20 cellular contexts compared by ENCODE assay signal in genomic region chr20:36778831-36779655, GRCh38. TPM values are rescaled to one million over a fixed set of nuclear protein-coding genes. Genes with fewer than 3 reads are reported as not detected.
DNase-seq lines count a peak whose midpoint lies in the region; ATAC-seq and TF ChIP-seq lines count a peak whose summit lies in the region.
"Had no signal": no experiment of that assay in that cellular context is flagged by ENCODE, and none has a peak within 500 bp of the region (broad histone marks: within the 10 kb centered on the region; RNA-seq: fewer than 3 reads in every experiment).

No MANE protein-coding gene starts in this region.

- H3K27me3 Mint-ChIP-seq in activated CD4-positive, alpha-beta T cell treated with anti-CD3 and anti-CD28 coated beads, Interleukin-2, amount 10 ng/mL, durations not matched to agents 7 days and 5 days: peaks cover 2% of the 10 kb centered on the region
- H3K27me3 Mint-ChIP-seq in activated CD4-positive, alpha-beta T cell treated with anti-CD3 and anti-CD28 coated beads for 36 hours: no peaks in the 10 kb centered on the region
- H3K27me3 Mint-ChIP-seq in HFFc6 (ENCODE audit: insufficient read depth) (peaks cover 14% of the 10 kb centered on the region), endothelial cell (ENCODE audit: unreplicated experiment) (peaks cover 4% of the 10 kb centered on the region)

- H3K4me1 ChIP-seq in spleen: peaks cover 0 to 21% (median 12%) of the 10 kb centered on the region in 6 donors
- H3K4me1 ChIP-seq in SJCRH30: peaks cover 23% of the 10 kb centered on the region

- H3K27ac ChIP-seq in spleen (peak overlapping the region in 3 of 8 donors; percentile 2 to 43 (median 27)), SJCRH30 (no peak overlapping the region)
- H3K27ac ChIP-seq: C4-2B, GM23248 had no signal

- POLR2A ChIA-PET in activated CD4-positive, alpha-beta T cell treated with anti-CD3 and anti-CD28 coated beads, Interleukin-2, amount 10 ng/mL, durations not matched to agents 7 days and 5 days (lab: Charles Lee): no interaction called here
- POLR2A ChIA-PET in activated CD4-positive, alpha-beta T cell treated with anti-CD3 and anti-CD28 coated beads for 36 hours (lab: Charles Lee): no interaction called here

- intact Hi-C loops in activated CD4-positive, alpha-beta T cell treated with anti-CD3 and anti-CD28 coated beads for 36 hours (cut with DNase I, micrococcal nuclease): loop anchor here in 1 of 2 experiments (10.0 kb wide), 2 partner anchors 824 to 1004 kb away; partner anchors contain the start of genes PHF20 and SCAND1
- intact Hi-C loops in spleen (cut with DNase I; ENCODE audit: low total_unique reads): no loop called here

- H3K36me3 Mint-ChIP-seq in activated CD4-positive, alpha-beta T cell treated with anti-CD3 and anti-CD28 coated beads, Interleukin-2, amount 10 ng/mL, durations not matched to agents 7 days and 5 days (ENCODE audit: low read depth): no peaks in the 10 kb centered on the region
- H3K36me3 Mint-ChIP-seq in activated CD4-positive, alpha-beta T cell treated with anti-CD3 and anti-CD28 coated beads for 36 hours (ENCODE audit: low read depth): no peaks in the 10 kb centered on the region
- H3K36me3 Mint-ChIP-seq in HFFc6 (ENCODE audit: low read depth) (peaks cover 36% of the 10 kb centered on the region), endothelial cell (ENCODE audit: low read depth, unreplicated experiment) (peaks cover 13% of the 10 kb centered on the region)

- TF ChIP-seq CTCF in HFFc6 (IDR thresholded peaks at IDR 0.05) (no peak), endothelial cell (IDR thresholded peaks at IDR 0.05; ENCODE audit: unreplicated experiment) (no peak), spleen (IDR thresholded peaks at IDR 0.05 in 8 of 11, conservative IDR thresholded peaks at IDR 0.05 in 3 of 11) (no peak)

- peak overlapping the region; percentile 16 for H3K27ac Mint-ChIP-seq in activated CD4-positive, alpha-beta T cell treated with anti-CD3 and anti-CD28 coated beads, Interleukin-2, amount 10 ng/mL, durations not matched to agents 7 days and 5 days
- H3K27ac Mint-ChIP-seq in activated CD4-positive, alpha-beta T cell treated with anti-CD3 and anti-CD28 coated beads for 36 hours: no peak overlapping the region
- peak overlapping the region; percentile 47; the same call in 1 of the 2 replicates for H3K27ac Mint-ChIP-seq in HFFc6
- H3K27ac Mint-ChIP-seq in endothelial cell (ENCODE audit: unreplicated experiment): peak overlapping the region; percentile 82

- ATAC-seq in activated CD4-positive, alpha-beta T cell treated with anti-CD3 and anti-CD28 coated beads for 36 hours: no peak
- no peak for ATAC-seq in HG02610 (IDR thresholded peaks at IDR 0.05; ENCODE audit: unreplicated experiment)
- ATAC-seq: Panc1 had no signal

- H3K36me3 ChIP-seq in spleen (peaks cover 0 to 20% (median 0%) of the 10 kb centered on the region in 6 donors), SJCRH30 (peaks cover 12% of the 10 kb centered on the region; the same call in 1 of the 2 replicates)

- CTCF ChIA-PET in activated CD4-positive, alpha-beta T cell treated with anti-CD3 and anti-CD28 coated beads, Interleukin-2, amount 10 ng/mL, durations not matched to agents 7 days and 5 days (lab: Charles Lee): interaction anchor here (0.5 kb wide), 1 partner anchor 175 kb away, joined by 5 read pairs; no protein-coding TSS in a partner anchor
- CTCF ChIA-PET in activated CD4-positive, alpha-beta T cell treated with anti-CD3 and anti-CD28 coated beads for 36 hours (lab: Charles Lee): interaction anchor here (0.6 to 1.3 kb wide), 2 partner anchors 9 to 35 kb away, joined by 3 to 4 read pairs; no protein-coding TSS in a partner anchor

- H3K4me3 Mint-ChIP-seq in activated CD4-positive, alpha-beta T cell treated with anti-CD3 and anti-CD28 coated beads, Interleukin-2, amount 10 ng/mL, durations not matched to agents 7 days and 5 days: no peak overlapping the region
- no peak overlapping the region for H3K4me3 Mint-ChIP-seq in activated CD4-positive, alpha-beta T cell treated with anti-CD3 and anti-CD28 coated beads for 36 hours
- H3K4me3 Mint-ChIP-seq in HFFc6 (no peak overlapping the region), endothelial cell (ENCODE audit: unreplicated experiment) (peak overlapping the region; percentile 43)

- no peak for TF ChIP-seq POLR2A in spleen (IDR thresholded peaks at IDR 0.05)

- H3K4me3 ChIP-seq in spleen (no peak overlapping the region), SJCRH30 (no peak overlapping the region)
- H3K4me3 ChIP-seq: GM23248, MG63 had no signal

- DNase-seq in activated CD4-positive, alpha-beta T cell treated with anti-CD3 and anti-CD28 coated beads, Interleukin-2, amount 10 ng/mL, durations not matched to agents 7 days and 5 days: no peak
- DNase-seq in activated CD4-positive, alpha-beta T cell treated with anti-CD3 and anti-CD28 coated beads for 36 hours: no peak
- DNase-seq in HFFc6 (no peak), endothelial cell (ENCODE audit: low spot score) (no peak), spleen (peak; percentile 58), SJCRH30 (no peak), LoVo (ENCODE audit: low spot score) (no peak)
- DNase-seq: Caco-2, GDM1, GM23248, KBM-7, MG63, NCI-H1930, NCI-H2171, NCI-H510A, NCI-H82, SHP77 treated with DMSO at 0.1 percent for 48 hours had no signal

- H3K27me3 ChIP-seq in spleen (replicated peaks in 1 of 7): no peaks in the 10 kb centered on the region
- H3K27me3 ChIP-seq in SJCRH30: no peaks in the 10 kb centered on the region
- H3K27me3 ChIP-seq: MG63 had no signal

- H3K4me1 Mint-ChIP-seq in activated CD4-positive, alpha-beta T cell treated with anti-CD3 and anti-CD28 coated beads, Interleukin-2, amount 10 ng/mL, durations not matched to agents 7 days and 5 days: peaks cover 5% of the 10 kb centered on the region
- no peaks in the 10 kb centered on the region for H3K4me1 Mint-ChIP-seq in activated CD4-positive, alpha-beta T cell treated with anti-CD3 and anti-CD28 coated beads for 36 hours
- peaks cover 22% of the 10 kb centered on the region for H3K4me1 Mint-ChIP-seq in HFFc6 (ENCODE audit: low read depth)
- peaks cover 17% of the 10 kb centered on the region for H3K4me1 Mint-ChIP-seq in endothelial cell (ENCODE audit: unreplicated experiment)

- H3K9me3 Mint-ChIP-seq in activated CD4-positive, alpha-beta T cell treated with anti-CD3 and anti-CD28 coated beads, Interleukin-2, amount 10 ng/mL, durations not matched to agents 7 days and 5 days: no peaks in the 10 kb centered on the region
- H3K9me3 Mint-ChIP-seq in activated CD4-positive, alpha-beta T cell treated with anti-CD3 and anti-CD28 coated beads for 36 hours (ENCODE audit: low read depth): no peaks in the 10 kb centered on the region
- H3K9me3 Mint-ChIP-seq in HFFc6 (no peaks in the 10 kb centered on the region), endothelial cell (ENCODE audit: unreplicated experiment) (no peaks in the 10 kb centered on the region)

- 61 to 77% (median 69%) methylated on average over 3 of the region's 3 CpGs for WGBS in spleen, 5 donors

- H3K9me3 ChIP-seq in spleen (no peaks in the 10 kb centered on the region), SJCRH30 (replicated peaks) (no peaks in the 10 kb centered on the region)
- H3K9me3 ChIP-seq: Caco-2, MG63 had no signal

RNA-seq across cellular contexts. Expression of gene DSN1, which starts 5.5 kb away (rescaled TPM):
- total RNA-seq in activated CD4-positive, alpha-beta T cell treated with anti-CD3 and anti-CD28 coated beads, Interleukin-2, amount 10 ng/mL, durations not matched to agents 7 days and 5 days: 10 to 100 TPM; 33.5 to 35.3 TPM
- total RNA-seq in activated CD4-positive, alpha-beta T cell treated with anti-CD3 and anti-CD28 coated beads for 36 hours: 10 to 100 TPM; 20.4 to 20.7 TPM
- 10 to 100 TPM in 5 of 6 experiments, 1 to 10 TPM in 1; 8.6 to 15.7 (median 14.0) TPM for total RNA-seq in HFFc6 (2021; fragmentation: NEBNext Ultra II Directional; extraction: Animal tissue kit (Norgen Biotek cat#: 25700))
- total RNA-seq in endothelial cell (ENCODE audit: unreplicated experiment): 12.8 TPM
- 10 to 100 TPM in 4 of 7 donors, 1 to 10 TPM in 3; 8.6 to 16.7 (median 10.5) TPM for total RNA-seq in spleen
- 10 to 100 TPM; 12.6 to 16.6 (median 15.7) TPM for polyA plus RNA-seq in spleen
- 66.6 and 75.3 TPM in 2 replicates for total RNA-seq in SJCRH30 (2014; rRNA removed; shearing (Covaris generic))

RNA-seq across cellular contexts. Expression of gene NDRG3, which starts 33.2 kb away (rescaled TPM):
- total RNA-seq in activated CD4-positive, alpha-beta T cell treated with anti-CD3 and anti-CD28 coated beads, Interleukin-2, amount 10 ng/mL, durations not matched to agents 7 days and 5 days: 10 to 100 TPM; 32.8 to 41.2 TPM
- 10 to 100 TPM; 24.8 to 27.5 TPM for total RNA-seq in activated CD4-positive, alpha-beta T cell treated with anti-CD3 and anti-CD28 coated beads for 36 hours
- total RNA-seq in HFFc6 (2021; fragmentation: NEBNext Ultra II Directional; extraction: Animal tissue kit (Norgen Biotek cat#: 25700)): 10 to 100 TPM; 32.8 to 42.3 (median 37.2) TPM
- total RNA-seq in endothelial cell (ENCODE audit: unreplicated experiment) (14.2 TPM), spleen (10 to 100 TPM; 26.8 to 32.0 (median 28.1) TPM)
- 10 to 100 TPM; 15.5 to 22.5 (median 17.6) TPM for polyA plus RNA-seq in spleen
- total RNA-seq in SJCRH30 (2014; rRNA removed; shearing (Covaris generic)): 46.6 and 46.7 TPM in 2 replicates
